17 cellular contexts compared by ENCODE assay signal in genomic region chr20:52840041-52840440, GRCh38.
"Had no signal": no experiment of that assay in that cellular context is flagged by ENCODE, and none has a peak within 500 bp of the region (broad histone marks: within the 10 kb centered on the region; RNA-seq: fewer than 3 reads in every experiment).

No MANE protein-coding gene starts in this region.

- H3K4me1 ChIP-seq: colonic mucosa, esophagus muscularis mucosa, foreskin keratinocyte, gastroesophageal sphincter, heart left ventricle, left lung, lower lobe of right lung had no signal

- H3K27me3 Mint-ChIP-seq: dendritic cell treated with granulocyte-macrophage colony-stimulating factor and Interleukin-4, amounts not matched to agents 40 ng/mL and 50 ng/mL, for 4 days had no signal

- H3K27ac Mint-ChIP-seq: dendritic cell treated with granulocyte-macrophage colony-stimulating factor and Interleukin-4, amounts not matched to agents 40 ng/mL and 50 ng/mL, for 4 days; effector memory CD8-positive, alpha-beta T cell had no signal

- H3K27ac ChIP-seq: colonic mucosa, esophagus muscularis mucosa, foreskin keratinocyte, gastroesophageal sphincter, heart left ventricle, hepatocyte, left lung, lower lobe of right lung had no signal

- DNase-seq: colonic mucosa; cortex of kidney; effector CD8-positive, alpha-beta T cell; effector memory CD8-positive, alpha-beta T cell; foreskin keratinocyte; heart left ventricle; hypothalamus; left cardiac atrium; left lung; left ventricle myocardium superior; lower lobe of right lung; mesenchymal stem cell; midbrain had no signal

- H3K79me2 ChIP-seq: hepatocyte had no signal

- H3K4me3 Mint-ChIP-seq: dendritic cell treated with granulocyte-macrophage colony-stimulating factor and Interleukin-4, amounts not matched to agents 40 ng/mL and 50 ng/mL, for 4 days; effector memory CD8-positive, alpha-beta T cell had no signal

- H3K27me3 ChIP-seq: colonic mucosa, esophagus muscularis mucosa, gastroesophageal sphincter, hepatocyte had no signal

- H3K36me3 ChIP-seq: colonic mucosa, esophagus muscularis mucosa, gastroesophageal sphincter, heart left ventricle, left lung, lower lobe of right lung had no signal

- ATAC-seq: effector memory CD8-positive, alpha-beta T cell; foreskin keratinocyte; gastroesophageal sphincter; heart left ventricle; left cardiac atrium; left lung; left ventricle myocardium superior; lower lobe of right lung had no signal

- H3K4me3 ChIP-seq: colonic mucosa, esophagus muscularis mucosa, gastroesophageal sphincter, heart left ventricle, hepatocyte, left lung, lower lobe of right lung had no signal

- H3K9me3 ChIP-seq: colonic mucosa, esophagus muscularis mucosa, gastroesophageal sphincter, heart left ventricle, left lung, lower lobe of right lung had no signal

- H3K4me2 ChIP-seq: hepatocyte had no signal

- H3K9me3 Mint-ChIP-seq: dendritic cell treated with granulocyte-macrophage colony-stimulating factor and Interleukin-4, amounts not matched to agents 40 ng/mL and 50 ng/mL, for 4 days; effector memory CD8-positive, alpha-beta T cell had no signal
